Comparison of ENCODE assay signal across 13 cellular contexts in the genomic region with DNA sequence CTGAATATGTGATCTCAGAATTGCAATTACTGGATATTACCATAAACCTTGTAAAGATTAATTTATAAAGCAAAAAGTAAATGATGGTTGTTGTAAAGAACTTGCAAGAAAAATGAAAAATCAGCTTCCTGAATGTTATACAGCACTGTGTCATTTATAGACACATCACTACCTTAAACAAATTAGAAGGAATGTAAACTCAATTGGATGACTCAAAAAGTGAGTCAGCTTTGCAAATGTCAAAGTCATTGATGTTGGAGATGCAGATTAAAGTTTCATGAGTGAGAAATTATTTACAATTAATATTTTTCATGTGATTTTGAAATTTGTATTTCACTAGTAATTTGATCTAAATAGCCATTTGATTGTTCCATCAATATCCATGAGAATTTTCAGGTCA.
A peak's percentile ranks its signal among the peaks of the same experiment; 100 is the strongest.
DNase-seq lines count a peak whose midpoint lies in the region; ATAC-seq, FAIRE-seq and TF ChIP-seq lines count a peak whose summit lies in the region.
"Had no signal": no experiment of that assay in that cellular context is flagged by ENCODE, and none has a peak within 500 bp of the region (broad histone marks: within the 10 kb centered on the region; RNA-seq: fewer than 3 reads in every experiment).

No MANE protein-coding gene starts in this region.

- H3K27me3 ChIP-seq in RWPE2 (ENCODE audit: insufficient read depth, poor library complexity, severe bottlenecking): no peaks in the 10 kb centered on the region
- no peaks in the 10 kb centered on the region for H3K27me3 ChIP-seq in small intestine (ENCODE audit: control insufficient read depth in 2 of 2, insufficient read depth in 2 of 2, low read length in 2 of 2)
- H3K27me3 ChIP-seq: cardiac muscle cell had no signal

- peak overlapping the region; percentile 95 for H3K27ac ChIP-seq in RWPE2 (ENCODE audit: poor library complexity, severe bottlenecking)
- no peak overlapping the region for H3K27ac ChIP-seq in small intestine (ENCODE audit: low read depth in 1 of 2, low read length in 1 of 2)
- H3K27ac ChIP-seq: cardiac muscle cell, WERI-Rb-1 had no signal

- H3K36me3 ChIP-seq in RWPE2 (ENCODE audit: low read depth) (no peaks in the 10 kb centered on the region), small intestine (ENCODE audit: control insufficient read depth in 2 of 2, insufficient read depth in 2 of 2, low read length in 2 of 2) (no peaks in the 10 kb centered on the region)
- H3K36me3 ChIP-seq: cardiac muscle cell, WERI-Rb-1 had no signal

- H3K4me1 ChIP-seq in RWPE2 (ENCODE audit: insufficient read depth, poor library complexity, severe bottlenecking): peaks cover 69% of the 10 kb centered on the region
- H3K4me1 ChIP-seq in small intestine (ENCODE audit: control insufficient read depth in 2 of 2, insufficient read depth in 1 of 2, low read depth in 1 of 2, low read length in 1 of 2): no peaks in the 10 kb centered on the region

- TF ChIP-seq CTCF in RWPE2 (IDR thresholded peaks at IDR 0.05; ENCODE audit: poor library complexity, severe bottlenecking): no peak

- DNase-seq in RWPE2 (ENCODE audit: low spot score) (no peak), erythroblast (lab: John Stamatoyannopoulos, UW) (peak; percentile 13 to 68), small intestine (peak; percentile 14), SIG-M5 treated with dmso at 0.1 percent for 504 hours (lab: John Stamatoyannopoulos, UW; ENCODE audit: unreplicated experiment) (no peak), islet precursor cell (no peak)
- DNase-seq in activated T-cell treated with anti-CD3 and anti-CD28 coated beads, Interleukin-2, amount 50 U/mL, for 48 hours: no peak
- DNase-seq: activated naive CD4-positive, alpha-beta T cell treated with anti-CD3 and anti-CD28 coated beads for 36 hours; Caco-2; NCI-H2171 treated with DMSO at 0.1 percent for 48 hours; stimulated activated naive CD8-positive, alpha-beta T cell treated with anti-CD3 and anti-CD28 coated beads, Interleukin-15, Interleukin-2, amounts not matched to agents 100 U/mL and 50 U/mL, for 24 hours; WERI-Rb-1 had no signal

- TF ChIP-seq POLR2A in erythroblast (IDR thresholded peaks at IDR 0.05; ENCODE audit: low read length): no peak

- H3K9me3 ChIP-seq in RWPE2 (ENCODE audit: severe bottlenecking) (no peaks in the 10 kb centered on the region), small intestine (ENCODE audit: control insufficient read depth, low read depth) (no peaks in the 10 kb centered on the region)
- H3K9me3 ChIP-seq: Caco-2 had no signal

- FAIRE-seq in small intestine (lab: Jason Lieb, UNC): no peak

- ATAC-seq in GM19351 (IDR thresholded peaks at IDR 0.05; ENCODE audit: unreplicated experiment): peak; percentile 28
- ATAC-seq in RWPE2 (ENCODE audit: low read depth): peak; percentile 66
- ATAC-seq: stimulated activated naive CD8-positive, alpha-beta T cell treated with anti-CD3 and anti-CD28 coated beads, Interleukin-15, Interleukin-2, amounts not matched to agents 100 U/mL and 50 U/mL, for 24 hours had no signal

- H3K4me3 ChIP-seq in RWPE2 (ENCODE audit: severe bottlenecking) (no peak overlapping the region), small intestine (ENCODE audit: low read depth in 1 of 2, low read length in 2 of 2) (no peak overlapping the region)
- H3K4me3 ChIP-seq: cardiac muscle cell had no signal

Comparison
In these comparisons a context has a peak if more than half of its experiments do, and no peak if none do; other contexts are left out.
1. DNase-seq: peak in erythroblast (2 of 2) and small intestine (single experiment); none in RWPE2 (single experiment), SIG-M5 treated with dmso at 0.1 percent for 504 hours (single experiment), islet precursor cell (single experiment) and activated T-cell treated with anti-CD3 and anti-CD28 coated beads, Interleukin-2, amount 50 U/mL, for 48 hours (0 of 2).